19 cellular contexts compared by ENCODE assay signal in genomic region chr19:44767295-44768180, GRCh38. TPM values are rescaled to one million over a fixed set of nuclear protein-coding genes. Genes with fewer than 3 reads are reported as not detected.
DNase-seq lines count a peak whose midpoint lies in the region; ATAC-seq and TF ChIP-seq lines count a peak whose summit lies in the region.
"Had no signal": no experiment of that assay in that cellular context is flagged by ENCODE, and none has a peak within 500 bp of the region (broad histone marks: within the 10 kb centered on the region; RNA-seq: fewer than 3 reads in every experiment).

No MANE protein-coding gene starts in this region.

- TF ChIP-seq CTCF in CD14-positive monocyte (IDR thresholded peaks at IDR 0.05) (no peak), RWPE1 (conservative IDR thresholded peaks at IDR 0.05; ENCODE audit: low read depth) (no peak), heart right ventricle (IDR thresholded peaks at IDR 0.05) (no peak), type B pancreatic cell (conservative IDR thresholded peaks at IDR 0.05) (no peak)

- CTCF ChIA-PET in RWPE1 (lab: Yijun Ruan, JAX) = interaction anchor here (0.8 to 9.2 kb wide), 2 partner anchors 45 to 78 kb away, joined by 4 to 106 read pairs; no protein-coding TSS in a partner anchor

- no peak overlapping the region for H3K4me3 ChIP-seq in heart right ventricle
- H3K4me3 ChIP-seq: adrenal gland, HAP-1, thoracic aorta had no signal

- WGBS in heart right ventricle, 2 donors = 77 to 79% methylated on average over 11 of the region's 11 CpGs

- H3K27ac Mint-ChIP-seq in CD14-positive monocyte (peak overlapping the region; percentile 81 to 94 (median 92)), type B pancreatic cell (no peak overlapping the region)
- peak overlapping the region; percentile 19 for H3K27ac Mint-ChIP-seq in central memory CD8-positive, alpha-beta T cell (ENCODE audit: low read depth)

- DNase-seq in CD14-positive monocyte (ENCODE audit: low spot score) = peak; percentile 78
- DNase-seq in GDM1 (lab: John Stamatoyannopoulos, UW) = peak; percentile 15
- no peak for DNase-seq in RWPE1 (ENCODE audit: low spot score)
- DNase-seq in central memory CD8-positive, alpha-beta T cell (ENCODE audit: low spot score in 2 of 2) = no peak
- no peak for DNase-seq in heart right ventricle
- DNase-seq in type B pancreatic cell (ENCODE audit: extremely low spot score, unreplicated experiment) = no peak
- no peak for DNase-seq in GM03348 (ENCODE audit: low spot score)
- DNase-seq: cerebellar nuclear complex; effector memory CD8-positive, alpha-beta T cell; hippocampal formation; kidney; naive B cell; stimulated activated CD4-positive, alpha-beta T cell treated with anti-CD3 and anti-CD28 coated beads, Interleukin-4, amount 100 ng/mL, for 4 hours had no signal

- H3K27me3 Mint-ChIP-seq in CD14-positive monocyte (ENCODE audit: low read depth in 3 of 3) = peaks cover 0 to 22% (median 2%) of the 10 kb centered on the region in 3 donors
- H3K27me3 Mint-ChIP-seq in central memory CD8-positive, alpha-beta T cell = no peaks in the 10 kb centered on the region
- H3K27me3 Mint-ChIP-seq in type B pancreatic cell = peaks cover 9% of the 10 kb centered on the region
- H3K27me3 Mint-ChIP-seq: effector memory CD8-positive, alpha-beta T cell; naive B cell had no signal

- H3K4me3 Mint-ChIP-seq in CD14-positive monocyte (peak overlapping the region in 1 of 2 donors; percentile 15), type B pancreatic cell (no peak overlapping the region)
- H3K4me3 Mint-ChIP-seq in central memory CD8-positive, alpha-beta T cell = no peak overlapping the region
- H3K4me3 Mint-ChIP-seq: effector memory CD8-positive, alpha-beta T cell; naive B cell had no signal

- ATAC-seq in central memory CD8-positive, alpha-beta T cell (replicated peaks; ENCODE audit: extremely low read depth, poor library complexity, severe bottlenecking) = no peak
- no peak for ATAC-seq in heart right ventricle
- ATAC-seq: effector memory CD8-positive, alpha-beta T cell had no signal

- H3K36me3 Mint-ChIP-seq in CD14-positive monocyte = peaks cover 10 to 15% of the 10 kb centered on the region in 2 donors
- peaks cover 6% of the 10 kb centered on the region for H3K36me3 Mint-ChIP-seq in central memory CD8-positive, alpha-beta T cell (ENCODE audit: insufficient read depth)
- H3K36me3 Mint-ChIP-seq in type B pancreatic cell = no peaks in the 10 kb centered on the region
- H3K36me3 Mint-ChIP-seq: naive B cell had no signal

- H3K9me3 Mint-ChIP-seq in CD14-positive monocyte = peaks cover 0 to 10% (median 6%) of the 10 kb centered on the region in 7 donors
- H3K9me3 Mint-ChIP-seq in central memory CD8-positive, alpha-beta T cell = no peaks in the 10 kb centered on the region
- no peaks in the 10 kb centered on the region for H3K9me3 Mint-ChIP-seq in type B pancreatic cell
- H3K9me3 Mint-ChIP-seq: effector memory CD8-positive, alpha-beta T cell had no signal

- peak overlapping the region; percentile 32; the same call in 1 of the 2 replicates for H3K27ac ChIP-seq in RWPE1
- peak overlapping the region in 1 of 10 donors; percentile 55 for H3K27ac ChIP-seq in heart right ventricle
- H3K27ac ChIP-seq: adrenal gland, thoracic aorta had no signal

- no peaks in the 10 kb centered on the region for H3K36me3 ChIP-seq in heart right ventricle
- H3K36me3 ChIP-seq: adrenal gland, HAP-1, thoracic aorta had no signal

- intact Hi-C loops in CD14-positive monocyte (cut with micrococcal nuclease) = no loop called here
- intact Hi-C loops in heart right ventricle (cut with DNase I) = no loop called here

- peaks cover 0 to 8% (median 0%) of the 10 kb centered on the region in 11 donors for H3K9me3 ChIP-seq in heart right ventricle
- H3K9me3 ChIP-seq: adrenal gland, HAP-1, thoracic aorta had no signal

- peaks cover 0 to 67% (median 0%) of the 10 kb centered on the region in 9 donors for H3K4me1 ChIP-seq in heart right ventricle

- POLR2A ChIA-PET in RWPE1 (lab: Yijun Ruan, JAX; ENCODE audit: low non-redundant PET) = no interaction called here

- peaks cover 0 to 6% (median 0%) of the 10 kb centered on the region in 7 donors for H3K27me3 ChIP-seq in heart right ventricle
- H3K27me3 ChIP-seq: adrenal gland had no signal

- H3K4me1 Mint-ChIP-seq in CD14-positive monocyte = peaks cover 68% of the 10 kb centered on the region
- peaks cover 24% of the 10 kb centered on the region for H3K4me1 Mint-ChIP-seq in central memory CD8-positive, alpha-beta T cell
- H3K4me1 Mint-ChIP-seq in type B pancreatic cell (ENCODE audit: unreplicated experiment) = peaks cover 6% of the 10 kb centered on the region

RNA-seq across cellular contexts. Expression of gene CBLC, which starts 10.2 kb away (rescaled TPM):
- polyA plus RNA-seq in CD14-positive monocyte (not detected), heart right ventricle (not detected)
- total RNA-seq in heart right ventricle (under 1 TPM in 1 of 10 donors, not detected in 9; 0.38 TPM), type B pancreatic cell (ENCODE audit: low replicate concordance) (13.9 and 37.7 TPM in 2 replicates)
- total RNA-seq: posterior vena cava; skeletal muscle tissue; T-helper 1 cell treated with Interleukin-12 subunit alpha and Interleukin-12 subunit beta and Interleukin-4 antibody, amounts not matched to agents 30 ng/mL and 1 ng/mL, for 36 hours had no signal

RNA-seq across cellular contexts. Expression of gene BCL3, which starts 19.0 kb away (rescaled TPM):
- polyA plus RNA-seq in CD14-positive monocyte (10 to 100 TPM; 18.7 to 23.1 TPM), heart right ventricle (10 to 100 TPM; 20.7 to 30.7 TPM)
- total RNA-seq in heart right ventricle (10 to 100 TPM in 9 of 10 donors, 1 to 10 TPM in 1; 7.1 to 76.3 (median 20.3) TPM), type B pancreatic cell (ENCODE audit: low replicate concordance) (18.9 and 41.2 TPM in 2 replicates)

RNA-seq across cellular contexts. Expression of gene BCAM, which starts 41.4 kb away (rescaled TPM):
- not detected for polyA plus RNA-seq in CD14-positive monocyte
- total RNA-seq in heart right ventricle = 100 to 1,000 TPM in 4 of 10 donors, 10 to 100 TPM in 6; 72.8 to 118 (median 92.5) TPM
- 100 to 1,000 TPM in 1 of 2 donors, 10 to 100 TPM in 1; 63.2 to 130 TPM for polyA plus RNA-seq in heart right ventricle
- 105 and 124 TPM in 2 replicates for total RNA-seq in type B pancreatic cell (ENCODE audit: low replicate concordance)
- total RNA-seq: T-helper 1 cell treated with Interleukin-12 subunit alpha and Interleukin-12 subunit beta and Interleukin-4 antibody, amounts not matched to agents 30 ng/mL and 1 ng/mL, for 36 hours had no signal

Comparison
In these comparisons a context has a peak if more than half of its experiments do, and no peak if none do; other contexts are left out.
1. DNase-seq: peak in CD14-positive monocyte (single experiment) and GDM1 (single experiment); none in RWPE1 (single experiment), central memory CD8-positive, alpha-beta T cell (0 of 2), heart right ventricle (0 of 2), type B pancreatic cell (single experiment) and GM03348 (single experiment).
2. RNA of gene CBLC, which starts 10.2 kb away (total RNA-seq): 13.9 to 37.7 TPM in type B pancreatic cell; 0.38 TPM in heart right ventricle; every median in the first group is over 10 times any median in the second.